In the genomic region with DNA sequence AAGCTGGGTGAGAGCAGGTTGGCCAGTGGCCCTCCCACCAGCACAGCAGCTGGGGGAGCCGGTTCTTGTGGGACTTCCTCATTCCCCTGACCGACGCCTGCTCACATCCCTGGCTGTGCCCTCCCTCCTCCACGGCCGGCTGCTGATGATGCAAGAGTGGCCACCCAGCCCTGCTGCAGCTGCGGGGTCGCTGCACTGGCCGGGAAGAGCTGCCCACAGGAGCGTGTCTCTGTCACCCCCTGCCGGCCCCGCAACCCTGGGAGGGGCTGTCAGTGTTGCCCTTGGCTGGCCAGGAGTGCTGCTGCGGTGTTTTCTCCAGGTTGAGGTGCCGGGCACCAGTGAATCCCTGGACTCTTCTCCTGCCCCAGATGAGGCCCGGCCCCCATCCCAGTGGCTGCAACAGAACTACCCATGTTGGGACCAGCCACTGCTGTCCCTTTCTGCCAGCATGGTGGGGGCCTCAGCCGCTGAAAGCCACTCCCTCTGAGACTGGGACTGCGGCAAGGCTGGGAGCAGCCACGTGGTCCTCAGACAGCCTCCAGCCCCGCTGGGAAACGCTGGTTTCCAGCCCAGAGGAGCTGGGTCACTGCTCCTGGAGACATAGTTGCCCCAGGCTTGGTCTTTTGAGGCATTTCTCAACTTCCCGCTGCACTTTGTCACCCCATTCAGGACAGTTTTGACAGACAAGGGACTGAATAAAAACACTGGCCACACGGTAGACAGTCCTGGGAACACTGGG, we compare ENCODE assay signal across 8 cellular contexts. TPM values are rescaled to one million over a fixed set of nuclear protein-coding genes. Genes with fewer than 3 reads are reported as not detected.
DNase-seq lines count a peak whose midpoint lies in the region; ATAC-seq and TF ChIP-seq lines count a peak whose summit lies in the region.

No MANE protein-coding gene starts in this region.

- peak; percentile 93 for DNase-seq in HuH-7 (ENCODE audit: low spot score)
- no peak for DNase-seq in activated CD8-positive, alpha-beta T cell treated with anti-CD3 and anti-CD28 coated beads, Interleukin-2, amount 10 ng/mL, durations not matched to agents 7 days and 5 days
- DNase-seq in left ventricle myocardium inferior, result peak; percentile 67
- peak; percentile 82 for DNase-seq in sigmoid colon

- H3K27ac Mint-ChIP-seq in activated CD8-positive, alpha-beta T cell treated with anti-CD3 and anti-CD28 coated beads, Interleukin-2, amount 10 ng/mL, durations not matched to agents 7 days and 5 days, result no peak overlapping the region

- peak overlapping the region; percentile 45 for H3K4me3 Mint-ChIP-seq in activated CD8-positive, alpha-beta T cell treated with anti-CD3 and anti-CD28 coated beads, Interleukin-2, amount 10 ng/mL, durations not matched to agents 7 days and 5 days

- ATAC-seq in activated CD8-positive, alpha-beta T cell treated with anti-CD3 and anti-CD28 coated beads, Interleukin-2, amount 10 ng/mL, durations not matched to agents 7 days and 5 days, result peak; percentile 38
- ATAC-seq in HG03097 (IDR thresholded peaks at IDR 0.05; ENCODE audit: low FRiP score, unreplicated experiment) (no peak), HG02884 (IDR thresholded peaks at IDR 0.05; ENCODE audit: unreplicated experiment) (no peak), GM19395 (IDR thresholded peaks at IDR 0.05; ENCODE audit: unreplicated experiment) (no peak)

- POLR2A ChIA-PET in activated CD8-positive, alpha-beta T cell treated with anti-CD3 and anti-CD28 coated beads, Interleukin-2, amount 10 ng/mL, durations not matched to agents 7 days and 5 days (lab: Charles Lee), result no interaction called here

- H3K9me3 ChIP-seq in left ventricle myocardium inferior (replicated peaks) (no peaks in the 10 kb centered on the region), sigmoid colon (no peaks in the 10 kb centered on the region)

- H3K36me3 ChIP-seq in left ventricle myocardium inferior, result no peaks in the 10 kb centered on the region
- H3K36me3 ChIP-seq in sigmoid colon, result no peaks in the 10 kb centered on the region

- TF ChIP-seq POLR2A in sigmoid colon (IDR thresholded peaks at IDR 0.05), result no peak

- H3K4me3 ChIP-seq in left ventricle myocardium inferior (peak overlapping the region; percentile 44), sigmoid colon (peak overlapping the region in 2 of 4 donors; percentile 22 to 25)

- H3K9me3 Mint-ChIP-seq in activated CD8-positive, alpha-beta T cell treated with anti-CD3 and anti-CD28 coated beads, Interleukin-2, amount 10 ng/mL, durations not matched to agents 7 days and 5 days (ENCODE audit: insufficient read depth), result no peaks in the 10 kb centered on the region

- no peaks in the 10 kb centered on the region for H3K27me3 Mint-ChIP-seq in activated CD8-positive, alpha-beta T cell treated with anti-CD3 and anti-CD28 coated beads, Interleukin-2, amount 10 ng/mL, durations not matched to agents 7 days and 5 days (ENCODE audit: low read depth)

- peaks cover 3% of the 10 kb centered on the region for H3K4me1 Mint-ChIP-seq in activated CD8-positive, alpha-beta T cell treated with anti-CD3 and anti-CD28 coated beads, Interleukin-2, amount 10 ng/mL, durations not matched to agents 7 days and 5 days (ENCODE audit: low read depth)

- no peak for TF ChIP-seq EP300 in sigmoid colon (IDR thresholded peaks at IDR 0.05)

- H3K36me3 Mint-ChIP-seq in activated CD8-positive, alpha-beta T cell treated with anti-CD3 and anti-CD28 coated beads, Interleukin-2, amount 10 ng/mL, durations not matched to agents 7 days and 5 days (ENCODE audit: low read depth), result no peaks in the 10 kb centered on the region

- H3K27me3 ChIP-seq in left ventricle myocardium inferior (ENCODE audit: low read depth), result no peaks in the 10 kb centered on the region
- no peaks in the 10 kb centered on the region for H3K27me3 ChIP-seq in sigmoid colon

- intact Hi-C loops in left ventricle myocardium inferior (cut with micrococcal nuclease) (no loop called here), sigmoid colon (cut with DNase I) (no loop called here)

- H3K27ac ChIP-seq in C4-2B, result peak overlapping the region; percentile 69
- no peak overlapping the region for H3K27ac ChIP-seq in left ventricle myocardium inferior (replicated peaks)
- peak overlapping the region in 1 of 4 donors; percentile 15 for H3K27ac ChIP-seq in sigmoid colon

- 11 to 13% methylated on average over 21 of the region's 21 CpGs for WGBS in sigmoid colon, 2 donors

- TF ChIP-seq CTCF in C4-2B (conservative IDR thresholded peaks at IDR 0.05) (no peak), left ventricle myocardium inferior (IDR thresholded peaks at IDR 0.05; ENCODE audit: borderline replicate concordance) (no peak), sigmoid colon (IDR thresholded peaks at IDR 0.05) (no peak)

- CTCF ChIA-PET in activated CD8-positive, alpha-beta T cell treated with anti-CD3 and anti-CD28 coated beads, Interleukin-2, amount 10 ng/mL, durations not matched to agents 7 days and 5 days (lab: Charles Lee), result interaction anchor here (0.6 kb wide), 1 partner anchor 12 kb away, joined by 3 read pairs; no protein-coding TSS in a partner anchor

- H3K4me1 ChIP-seq in left ventricle myocardium inferior, result no peaks in the 10 kb centered on the region
- peaks cover 0 to 8% (median 0%) of the 10 kb centered on the region in 4 donors for H3K4me1 ChIP-seq in sigmoid colon

RNA-seq across cellular contexts. Expression of a gene that starts 0.7 kb away (rescaled TPM):
- 1 to 10 TPM; 1.3 to 1.4 TPM for total RNA-seq in activated CD8-positive, alpha-beta T cell treated with anti-CD3 and anti-CD28 coated beads, Interleukin-2, amount 10 ng/mL, durations not matched to agents 7 days and 5 days
- 1.2 TPM for total RNA-seq in left ventricle myocardium inferior
- total RNA-seq in sigmoid colon, result 1 to 10 TPM; 1.5 to 6.9 (median 2.3) TPM
- polyA plus RNA-seq in sigmoid colon, result 1 to 10 TPM; 1.8 to 3.0 (median 2.3) TPM

RNA-seq across cellular contexts. Expression of a gene that starts 9.2 kb away (rescaled TPM):
- 10 to 100 TPM; 20.4 to 21.6 TPM for total RNA-seq in activated CD8-positive, alpha-beta T cell treated with anti-CD3 and anti-CD28 coated beads, Interleukin-2, amount 10 ng/mL, durations not matched to agents 7 days and 5 days
- total RNA-seq in left ventricle myocardium inferior, result 37.6 TPM
- total RNA-seq in sigmoid colon, result 10 to 100 TPM; 19.7 to 41.9 (median 37.8) TPM
- 10 to 100 TPM in 2 of 3 donors, 1 to 10 TPM in 1; 8.4 to 11.6 (median 10.2) TPM for polyA plus RNA-seq in sigmoid colon

RNA-seq across cellular contexts. Expression of a gene that starts 27.2 kb away (rescaled TPM):
- 1 to 10 TPM; 9.5 to 9.6 TPM for total RNA-seq in activated CD8-positive, alpha-beta T cell treated with anti-CD3 and anti-CD28 coated beads, Interleukin-2, amount 10 ng/mL, durations not matched to agents 7 days and 5 days
- total RNA-seq in left ventricle myocardium inferior, result 5.2 TPM
- total RNA-seq in sigmoid colon, result 10 to 100 TPM in 1 of 4 donors, 1 to 10 TPM in 3; 2.6 to 10.8 (median 5.1) TPM
- polyA plus RNA-seq in sigmoid colon, result 10 to 100 TPM in 1 of 3 donors, 1 to 10 TPM in 2; 1.4 to 10.4 (median 1.8) TPM

RNA-seq across cellular contexts. Expression of a gene that starts 37.7 kb away (rescaled TPM):
- 10 to 100 TPM; 52.8 to 54.3 TPM for total RNA-seq in activated CD8-positive, alpha-beta T cell treated with anti-CD3 and anti-CD28 coated beads, Interleukin-2, amount 10 ng/mL, durations not matched to agents 7 days and 5 days
- 20.1 TPM for total RNA-seq in left ventricle myocardium inferior
- 10 to 100 TPM; 23.2 to 42.7 (median 32.9) TPM for total RNA-seq in sigmoid colon
- polyA plus RNA-seq in sigmoid colon, result 10 to 100 TPM; 16.2 to 47.2 (median 17.6) TPM

RNA-seq across cellular contexts. Expression of a gene that starts 37.7 kb away (rescaled TPM):
- 10 to 100 TPM; 56.5 to 57.5 TPM for total RNA-seq in activated CD8-positive, alpha-beta T cell treated with anti-CD3 and anti-CD28 coated beads, Interleukin-2, amount 10 ng/mL, durations not matched to agents 7 days and 5 days
- total RNA-seq in left ventricle myocardium inferior, result 80.9 TPM
- 10 to 100 TPM; 22.9 to 28.5 (median 25.6) TPM for total RNA-seq in sigmoid colon
- polyA plus RNA-seq in sigmoid colon, result 10 to 100 TPM; 24.6 to 49.9 (median 30.3) TPM
